Comparison of ENCODE assay signal across 3 cellular contexts in the genomic region with DNA sequence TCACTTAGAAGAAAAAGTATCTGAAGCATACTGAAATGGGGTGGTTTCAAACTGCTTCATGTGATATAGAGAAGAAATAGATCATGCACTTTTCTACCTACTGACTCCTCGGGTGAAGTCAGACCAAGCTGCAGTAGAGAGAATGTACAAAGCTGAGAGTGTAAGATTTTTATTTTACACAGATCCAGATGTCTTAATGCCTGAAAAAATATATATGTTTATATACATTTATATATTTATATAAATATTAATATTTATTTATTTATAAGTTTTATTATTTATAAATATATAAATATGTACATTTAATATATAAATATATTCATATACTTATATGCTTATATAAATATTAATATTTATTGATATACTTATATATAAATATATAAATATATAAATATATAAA.
"Had no signal": no experiment of that assay in that cellular context is flagged by ENCODE, and none has a peak within 500 bp of the region (broad histone marks: within the 10 kb centered on the region; RNA-seq: fewer than 3 reads in every experiment).

No MANE protein-coding gene starts in this region.

- ATAC-seq: GM12878 had no signal

- DNase-seq: GDM1, GF-D8 had no signal
